In the genomic region with DNA sequence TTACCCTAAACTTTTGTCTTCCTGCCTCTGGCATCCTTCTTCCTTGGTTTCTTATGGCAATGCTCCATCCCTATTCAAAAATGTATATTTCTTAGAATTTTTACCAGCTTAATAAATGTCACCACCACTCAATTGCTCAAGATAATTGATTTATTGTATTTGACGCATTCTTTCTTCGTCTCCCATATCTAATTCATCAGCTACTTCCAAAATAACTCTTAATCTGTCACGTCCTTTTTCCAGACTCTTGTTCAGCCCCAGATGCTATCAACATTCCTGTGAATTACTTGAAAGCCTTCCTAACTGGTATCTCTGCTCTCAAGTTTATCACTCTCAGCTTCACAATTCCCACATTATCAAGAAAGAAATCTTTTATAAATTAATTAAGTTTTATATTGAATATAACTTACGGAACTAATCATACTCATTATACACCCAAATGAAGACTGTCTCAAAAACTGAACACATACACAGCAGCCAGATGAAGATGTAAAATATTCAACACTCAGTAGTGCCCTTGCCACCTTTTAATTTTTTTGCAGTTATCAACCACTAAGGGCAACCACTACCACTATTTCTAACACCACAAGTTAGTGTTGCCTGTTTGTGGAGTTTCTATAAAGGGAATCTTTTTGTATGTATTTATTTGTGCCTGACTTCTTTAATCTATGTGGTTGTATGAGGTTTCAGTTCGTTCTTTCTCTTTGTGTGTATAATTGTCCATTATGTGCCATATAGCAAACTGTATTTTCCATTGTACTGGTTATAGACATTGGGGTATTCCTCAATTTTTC, we compare ENCODE assay signal across 31 cellular contexts.
"Had no signal": no experiment of that assay in that cellular context is flagged by ENCODE, and none has a peak within 500 bp of the region (broad histone marks: within the 10 kb centered on the region; RNA-seq: fewer than 3 reads in every experiment).

No MANE protein-coding gene starts in this region.

- H3K9me3 ChIP-seq: ascending aorta, breast epithelium, colonic mucosa, esophagus squamous epithelium, gastroesophageal sphincter, heart right ventricle had no signal

- H3K27me3 ChIP-seq: ascending aorta, breast epithelium, cardiac muscle cell, colonic mucosa, esophagus squamous epithelium, gastroesophageal sphincter, heart right ventricle had no signal

- H3K27ac ChIP-seq: ascending aorta, breast epithelium, cardiac muscle cell, colonic mucosa, epithelial cell of prostate, esophagus squamous epithelium, gastroesophageal sphincter, heart right ventricle had no signal

- H3K4me3 ChIP-seq: ascending aorta, breast epithelium, cardiac muscle cell, colonic mucosa, esophagus squamous epithelium, gastroesophageal sphincter, heart right ventricle had no signal

- DNase-seq: activated CD4-positive, alpha-beta memory T cell treated with anti-CD3 and anti-CD28 coated beads, Interleukin-2, amount 10 ng/mL, durations not matched to agents 7 days and 5 days; activated CD4-positive, alpha-beta T cell treated with anti-CD3 and anti-CD28 coated beads for 4 hours; activated CD4-positive, alpha-beta T cell treated with anti-CD3 and anti-CD28 coated beads, Interleukin-2, amount 10 ng/mL, durations not matched to agents 7 days and 5 days; activated CD4-positive, alpha-beta T cell treated with anti-CD3 and anti-CD28 coated beads, Interleukin-2, amount 50 U/mL, for 4 hours; activated CD4-positive, CD25-positive, alpha-beta regulatory T cell; activated CD4-positive, CD25-positive, alpha-beta regulatory T cell treated with anti-CD3 and anti-CD28 coated beads, Interleukin-2, amount 50 U/mL, for 72 hours; activated CD8-positive, alpha-beta memory T cell treated with anti-CD3 and anti-CD28 coated beads, Interleukin-2, amount 50 U/mL, for 48 hours; activated gamma-delta T cell; activated naive CD4-positive, alpha-beta T cell; activated naive CD4-positive, alpha-beta T cell treated with anti-CD3 and anti-CD28 coated beads, Interleukin-2, amount 10 ng/mL, durations not matched to agents 7 days and 5 days; activated naive CD8-positive, alpha-beta T cell treated with anti-CD3 and anti-CD28 coated beads, Interleukin-2, amount 10 ng/mL, durations not matched to agents 7 days and 5 days; activated T-cell treated with anti-CD3 and anti-CD28 coated beads for 4 hours; activated T-cell treated with anti-CD3 and anti-CD28 coated beads, Interleukin-2, amount 50 U/mL, for 24 hours; activated T-cell treated with anti-CD3 and anti-CD28 coated beads, Interleukin-2, amount 50 U/mL, for 72 hours; central memory CD4-positive, alpha-beta T cell; cerebellar nuclear complex; colonic mucosa; effector CD8-positive, alpha-beta T cell; esophagus squamous epithelium; foreskin melanocyte; heart right ventricle; T-helper 17 cell; T1000 had no signal

- H3K36me3 ChIP-seq: ascending aorta, breast epithelium, cardiac muscle cell, colonic mucosa, esophagus squamous epithelium, gastroesophageal sphincter, heart right ventricle had no signal

- H3K4me1 ChIP-seq: ascending aorta, breast epithelium, colonic mucosa, esophagus squamous epithelium, gastroesophageal sphincter, heart right ventricle had no signal

- ATAC-seq: activated naive CD4-positive, alpha-beta T cell treated with anti-CD3 and anti-CD28 coated beads, Interleukin-2, amount 50 U/mL, for 72 hours; activated T-cell treated with anti-CD3 and anti-CD28 coated beads, Interleukin-2, amount 50 U/mL, for 72 hours; gastroesophageal sphincter; heart right ventricle; T-helper 17 cell had no signal

- FAIRE-seq: endometrium, endothelial cell of umbilical vein had no signal
